Comparison of ENCODE assay signal across 20 cellular contexts in genomic region chr11:132186193-132186592, GRCh38.
A peak's percentile ranks its signal among the peaks of the same experiment; 100 is the strongest.
DNase-seq lines count a peak whose midpoint lies in the region; ATAC-seq lines count a peak whose summit lies in the region.
"Had no signal": no experiment of that assay in that cellular context is flagged by ENCODE, and none has a peak within 500 bp of the region (broad histone marks: within the 10 kb centered on the region; RNA-seq: fewer than 3 reads in every experiment).

No MANE protein-coding gene starts in this region.

- no peaks in the 10 kb centered on the region for H3K27me3 ChIP-seq in neuronal stem cell (ENCODE audit: control insufficient read depth in 3 of 3, insufficient read depth in 3 of 3, low read depth in 1 of 3, low read length in 3 of 3)

- no peak overlapping the region for H3K4me2 ChIP-seq in neuronal stem cell (ENCODE audit: insufficient read depth, low read length, poor library complexity, severe bottlenecking)
- H3K4me2 ChIP-seq: A549, GM23338 had no signal

- H2AFZ ChIP-seq in neuronal stem cell (ENCODE audit: low read length) = no peak overlapping the region
- H2AFZ ChIP-seq: GM23338 had no signal

- no peak overlapping the region for H4K91ac ChIP-seq in neuronal stem cell (ENCODE audit: low read depth, low read length, poor library complexity)

- H2BK12ac ChIP-seq in neuronal stem cell (ENCODE audit: low read length) = no peak overlapping the region

- peak; percentile 34 for DNase-seq in NCI-H2227 (lab: John Stamatoyannopoulos, UW; ENCODE audit: unreplicated experiment)
- DNase-seq in NCI-H2227 treated with DMSO at 0.1 percent for 48 hours (lab: John Stamatoyannopoulos, UW) = no peak
- peak; percentile 65 for DNase-seq in G401 (ENCODE audit: low spot score)
- DNase-seq in cerebellum (ENCODE audit: low spot score) = peak; percentile 23
- no peak for DNase-seq in neuronal stem cell (ENCODE audit: low spot score)
- no peak for DNase-seq in ecto neural progenitor cell (ENCODE audit: low spot score)
- DNase-seq: 8988T; ACHN; AML-193; Calu3; CD4-positive, alpha-beta memory T cell; COR-L47; DMS53; DMS79 treated with DMSO at 0.1 percent for 48 hours had no signal

- no peak overlapping the region for H3K4ac ChIP-seq in neuronal stem cell (ENCODE audit: low read length)

- H3K79me1 ChIP-seq in neuronal stem cell (ENCODE audit: low read depth, low read length) = no peaks in the 10 kb centered on the region

- no peak overlapping the region for H3K18ac ChIP-seq in neuronal stem cell (ENCODE audit: low read length)

- WGBS in neuronal stem cell (ENCODE audit: extremely low coverage in 2 of 2, insufficient read length in 2 of 2, insufficient replicate concordance in 1 of 2), 2 donors = no CpG with 5 or more reads among the region's 4 CpGs

- H3K9me3 ChIP-seq in neuronal stem cell (replicated peaks in 1 of 2; ENCODE audit: control insufficient read depth in 2 of 2, insufficient read depth in 1 of 2, low read depth in 1 of 2, low read length in 2 of 2) = no peaks in the 10 kb centered on the region
- H3K9me3 ChIP-seq: A549 had no signal

- no peak overlapping the region for H4K8ac ChIP-seq in neuronal stem cell (ENCODE audit: low read depth, low read length)

- no peak overlapping the region for H3K9ac ChIP-seq in neuronal stem cell (ENCODE audit: low read depth, low read length, poor library complexity)

- ATAC-seq in HG03520 (IDR thresholded peaks at IDR 0.05; ENCODE audit: unreplicated experiment) (no peak), GM19455 (IDR thresholded peaks at IDR 0.05; ENCODE audit: unreplicated experiment) (no peak)
- ATAC-seq: A549, GM12878, HCT116 had no signal

- no peak overlapping the region for H3K27ac ChIP-seq in neuronal stem cell (replicated peaks; ENCODE audit: low read length)
- H3K27ac ChIP-seq: A549 had no signal

- H2BK5ac ChIP-seq in neuronal stem cell (ENCODE audit: low read length) = no peak overlapping the region

- H2BK15ac ChIP-seq in neuronal stem cell (ENCODE audit: low read length) = no peak overlapping the region

- H3K4me3 ChIP-seq in neuronal stem cell (ENCODE audit: low read length in 2 of 2) = no peak overlapping the region
- H3K4me3 ChIP-seq: A549, GM12878, GM23338 had no signal

- no peak overlapping the region for H3K14ac ChIP-seq in neuronal stem cell (ENCODE audit: low read length)

- peaks cover 0 to 1% of the 10 kb centered on the region in 2 donors for H3K4me1 ChIP-seq in neuronal stem cell (ENCODE audit: control insufficient read depth in 2 of 2, insufficient read depth in 1 of 2, low read depth in 1 of 2, low read length in 2 of 2)
- H3K4me1 ChIP-seq: A549 had no signal

- no peaks in the 10 kb centered on the region for H3K36me3 ChIP-seq in neuronal stem cell (replicated peaks in 1 of 2; ENCODE audit: control insufficient read depth in 2 of 2, insufficient read depth in 2 of 2, low read length in 2 of 2)

- H2AK5ac ChIP-seq in neuronal stem cell (ENCODE audit: low read depth, low read length) = no peak overlapping the region

- in situ Hi-C loops in G401 (cut with HindIII; ENCODE audit: low sequenced_read_pairs) = no loop called here

- peak overlapping the region; percentile 46 for H3K23ac ChIP-seq in neuronal stem cell (ENCODE audit: low read depth, low read length, poor library complexity)

- H2BK120ac ChIP-seq in neuronal stem cell (ENCODE audit: low read depth, low read length) = no peak overlapping the region

Comparison
In these comparisons a context has a peak if more than half of its experiments do, and no peak if none do; other contexts are left out.
1. DNase-seq: peak in NCI-H2227 (single experiment), G401 (single experiment) and cerebellum (single experiment); none in NCI-H2227 treated with DMSO at 0.1 percent for 48 hours (single experiment), neuronal stem cell (single experiment) and ecto neural progenitor cell (single experiment).